In genomic region chr20:50729925-50730764, GRCh38 we compare ENCODE assay signal across 7 cellular contexts. TPM values are rescaled to one million over a fixed set of nuclear protein-coding genes. Genes with fewer than 3 reads are reported as not detected.
DNase-seq lines count a peak whose midpoint lies in the region; ATAC-seq and TF ChIP-seq lines count a peak whose summit lies in the region.

No MANE protein-coding gene starts in this region.

- H3K79me2 ChIP-seq in GM23338 (replicated peaks; ENCODE audit: insufficient read depth): peaks cover 37% of the 10 kb centered on the region

- DNase-seq in GM23338 (ENCODE audit: low spot score): peak; percentile 61
- peak; percentile 42 for DNase-seq in RKO (ENCODE audit: low spot score)
- DNase-seq in epithelial cell of esophagus (ENCODE audit: low read depth): no peak
- no peak for DNase-seq in Ammon's horn (ENCODE audit: low spot score)

- H3F3A ChIP-seq in GM23338 (replicated peaks; ENCODE audit: low read depth): peaks cover 11% of the 10 kb centered on the region; the same call in 1 of the 2 replicates

- H3K4me1 ChIP-seq in GM23338 (ENCODE audit: insufficient read depth): peaks cover 37% of the 10 kb centered on the region

- H3K36me3 ChIP-seq in GM23338 (ENCODE audit: insufficient read depth): no peaks in the 10 kb centered on the region

- peak overlapping the region; percentile 98 for H3K4me2 ChIP-seq in GM23338

- no peaks in the 10 kb centered on the region for H3K9me2 ChIP-seq in GM23338 (ENCODE audit: insufficient read depth)

- peak overlapping the region; percentile 93 for H3K27ac Mint-ChIP-seq in GM23338
- H3K27ac Mint-ChIP-seq in nephron: peak overlapping the region in 2 of 3 experiments; percentile 95 to 96

- ATAC-seq in GM23338: peak; percentile 7
- ATAC-seq in HG03039 (IDR thresholded peaks at IDR 0.05; ENCODE audit: unreplicated experiment): no peak
- ATAC-seq in HG03025 (IDR thresholded peaks at IDR 0.05; ENCODE audit: low FRiP score, unreplicated experiment): no peak

- H3K4me3 Mint-ChIP-seq in GM23338 (peak overlapping the region; percentile 85), nephron (peak overlapping the region; percentile 88 to 93 (median 93))

- H3K4me3 ChIP-seq in GM23338: peak overlapping the region; percentile 61
- peak overlapping the region; percentile 61 for H3K4me3 ChIP-seq in epithelial cell of esophagus (ENCODE audit: low read length)

- H2AFZ ChIP-seq in GM23338: peak overlapping the region; percentile 96

- peaks cover 10% of the 10 kb centered on the region for H4K20me1 ChIP-seq in GM23338 (replicated peaks; ENCODE audit: insufficient read depth)

- TF ChIP-seq CTCF in GM23338 (conservative IDR thresholded peaks at IDR 0.05; ENCODE audit: low read depth in 2 of 2) (no peak), epithelial cell of esophagus (IDR thresholded peaks at IDR 0.05; ENCODE audit: insufficient read depth, low read depth, low read length, missing control alignments) (no peak), nephron (IDR thresholded peaks at IDR 0.05; ENCODE audit: unreplicated experiment in 3 of 3) (no peak)

- H3K36me3 Mint-ChIP-seq in GM23338 (ENCODE audit: low read depth) (peaks cover 10% of the 10 kb centered on the region), nephron (ENCODE audit: low read depth) (peaks cover 1% of the 10 kb centered on the region)

- no peaks in the 10 kb centered on the region for H3K9me3 Mint-ChIP-seq in GM23338
- H3K9me3 Mint-ChIP-seq in nephron: no peaks in the 10 kb centered on the region

- peaks cover 26% of the 10 kb centered on the region for H3K4me1 Mint-ChIP-seq in GM23338
- peaks cover 25% of the 10 kb centered on the region for H3K4me1 Mint-ChIP-seq in nephron

- no peaks in the 10 kb centered on the region for H3K27me3 ChIP-seq in GM23338 (ENCODE audit: insufficient read depth)

- H3K27ac ChIP-seq in GM23338 (ENCODE audit: low read depth): peak overlapping the region; percentile 99

- H3K27me3 Mint-ChIP-seq in GM23338 (ENCODE audit: insufficient read depth, low read depth, poor library complexity) (peaks cover 12% of the 10 kb centered on the region), nephron (ENCODE audit: low read depth) (peaks cover 31% of the 10 kb centered on the region)

TF ChIP-seq in GM23338, 12 proteins besides CTCF, POLR2A, EP300 and RAD21 (continues in another document):
- TF ChIP-seq ZNF331 (CRISPR knock-in tag; IDR thresholded peaks at IDR 0.05; ENCODE audit: low read depth): no peak
- no peak for TF ChIP-seq ZNF462 (CRISPR knock-in tag; IDR thresholded peaks at IDR 0.05)
- no peak for TF ChIP-seq NANOG (IDR thresholded peaks at IDR 0.05; ENCODE audit: borderline replicate concordance)
- TF ChIP-seq, protein P1, sequence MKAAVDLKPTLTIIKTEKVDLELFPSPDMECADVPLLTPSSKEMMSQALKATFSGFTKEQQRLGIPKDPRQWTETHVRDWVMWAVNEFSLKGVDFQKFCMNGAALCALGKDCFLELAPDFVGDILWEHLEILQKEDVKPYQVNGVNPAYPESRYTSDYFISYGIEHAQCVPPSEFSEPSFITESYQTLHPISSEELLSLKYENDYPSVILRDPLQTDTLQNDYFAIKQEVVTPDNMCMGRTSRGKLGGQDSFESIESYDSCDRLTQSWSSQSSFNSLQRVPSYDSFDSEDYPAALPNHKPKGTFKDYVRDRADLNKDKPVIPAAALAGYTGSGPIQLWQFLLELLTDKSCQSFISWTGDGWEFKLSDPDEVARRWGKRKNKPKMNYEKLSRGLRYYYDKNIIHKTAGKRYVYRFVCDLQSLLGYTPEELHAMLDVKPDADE (IDR thresholded peaks at IDR 0.05): no peak
- TF ChIP-seq, protein P2, sequence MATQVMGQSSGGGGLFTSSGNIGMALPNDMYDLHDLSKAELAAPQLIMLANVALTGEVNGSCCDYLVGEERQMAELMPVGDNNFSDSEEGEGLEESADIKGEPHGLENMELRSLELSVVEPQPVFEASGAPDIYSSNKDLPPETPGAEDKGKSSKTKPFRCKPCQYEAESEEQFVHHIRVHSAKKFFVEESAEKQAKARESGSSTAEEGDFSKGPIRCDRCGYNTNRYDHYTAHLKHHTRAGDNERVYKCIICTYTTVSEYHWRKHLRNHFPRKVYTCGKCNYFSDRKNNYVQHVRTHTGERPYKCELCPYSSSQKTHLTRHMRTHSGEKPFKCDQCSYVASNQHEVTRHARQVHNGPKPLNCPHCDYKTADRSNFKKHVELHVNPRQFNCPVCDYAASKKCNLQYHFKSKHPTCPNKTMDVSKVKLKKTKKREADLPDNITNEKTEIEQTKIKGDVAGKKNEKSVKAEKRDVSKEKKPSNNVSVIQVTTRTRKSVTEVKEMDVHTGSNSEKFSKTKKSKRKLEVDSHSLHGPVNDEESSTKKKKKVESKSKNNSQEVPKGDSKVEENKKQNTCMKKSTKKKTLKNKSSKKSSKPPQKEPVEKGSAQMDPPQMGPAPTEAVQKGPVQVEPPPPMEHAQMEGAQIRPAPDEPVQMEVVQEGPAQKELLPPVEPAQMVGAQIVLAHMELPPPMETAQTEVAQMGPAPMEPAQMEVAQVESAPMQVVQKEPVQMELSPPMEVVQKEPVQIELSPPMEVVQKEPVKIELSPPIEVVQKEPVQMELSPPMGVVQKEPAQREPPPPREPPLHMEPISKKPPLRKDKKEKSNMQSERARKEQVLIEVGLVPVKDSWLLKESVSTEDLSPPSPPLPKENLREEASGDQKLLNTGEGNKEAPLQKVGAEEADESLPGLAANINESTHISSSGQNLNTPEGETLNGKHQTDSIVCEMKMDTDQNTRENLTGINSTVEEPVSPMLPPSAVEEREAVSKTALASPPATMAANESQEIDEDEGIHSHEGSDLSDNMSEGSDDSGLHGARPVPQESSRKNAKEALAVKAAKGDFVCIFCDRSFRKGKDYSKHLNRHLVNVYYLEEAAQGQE (IDR thresholded peaks at IDR 0.05; ENCODE audit: unreplicated experiment): no peak
- TF ChIP-seq CREB1 (CRISPR knock-in tag; IDR thresholded peaks at IDR 0.05; ENCODE audit: low read depth): no peak
- TF ChIP-seq STAT1 (IDR thresholded peaks at IDR 0.05; ENCODE audit: unreplicated experiment): no peak
- no peak for TF ChIP-seq POLR2AphosphoS5 (IDR thresholded peaks at IDR 0.05; ENCODE audit: low read depth)
- no peak for TF ChIP-seq EZH2 (IDR thresholded peaks at IDR 0.05; ENCODE audit: low read depth, unreplicated experiment)
- no peak for TF ChIP-seq ZNF114 (CRISPR knock-in tag; IDR thresholded peaks at IDR 0.05)

RNA-seq across cellular contexts. Expression of gene PARD6B, which starts 1.2 kb away (rescaled TPM):
- 29.2 and 39.7 TPM in 2 replicates for total RNA-seq in GM23338 (2014; rRNA removed; shearing (Covaris generic))
- polyA plus RNA-seq in GM23338 (2016; fragmentation: Nextera tagmentation; extraction: Ambion mirVana): 20.0 and 23.5 TPM in 2 replicates

RNA-seq across cellular contexts. Expression of gene RIPOR3, which starts 38.8 kb away (rescaled TPM):
- total RNA-seq in GM23338 (2014; rRNA removed; shearing (Covaris generic)): 6.0 and 6.3 TPM in 2 replicates
- 3.9 and 4.9 TPM in 2 replicates for polyA plus RNA-seq in GM23338 (2016; fragmentation: Nextera tagmentation; extraction: Ambion mirVana)

Comparison
In these comparisons a context has a peak if more than half of its experiments do, and no peak if none do; other contexts are left out.
1. DNase-seq: peak in GM23338 (single experiment) and RKO (single experiment); none in epithelial cell of esophagus (single experiment) and Ammon's horn (single experiment).